Comparison of ENCODE assay signal across 8 cellular contexts in genomic region chr1:151593651-151594625, GRCh38. TPM values are rescaled to one million over a fixed set of nuclear protein-coding genes. Genes with fewer than 3 reads are reported as not detected.
DNase-seq lines count a peak whose midpoint lies in the region; ATAC-seq and TF ChIP-seq lines count a peak whose summit lies in the region.

No MANE protein-coding gene starts in this region.

- H3K4me1 ChIP-seq in Karpas-422 (ENCODE audit: low read length): peaks cover 9% of the 10 kb centered on the region
- peaks cover 7% of the 10 kb centered on the region for H3K4me1 ChIP-seq in RWPE2 (ENCODE audit: insufficient read depth, poor library complexity, severe bottlenecking)
- H3K4me1 ChIP-seq in ovary (ENCODE audit: insufficient read depth): peaks cover 1% of the 10 kb centered on the region
- peaks cover 0 to 8% (median 0%) of the 10 kb centered on the region in 4 donors for H3K4me1 ChIP-seq in transverse colon

- 14 to 15% (median 14%) methylated on average over 23 of the region's 23 CpGs for WGBS in ovary, 3 donors
- WGBS in transverse colon (ENCODE audit: low coverage in 1 of 2), 2 donors: 30 to 34% methylated on average over 4 to 23 of the region's 23 CpGs

- H4K20me1 ChIP-seq in Karpas-422 (ENCODE audit: insufficient read depth, low read depth, low read length): no peaks in the 10 kb centered on the region

- TF ChIP-seq CTCF in RWPE2 (IDR thresholded peaks at IDR 0.05; ENCODE audit: poor library complexity, severe bottlenecking) (peak; percentile 96), ovary (IDR thresholded peaks at IDR 0.05) (peak; percentile 66 to 72 (median 67)), transverse colon (IDR thresholded peaks at IDR 0.05) (peak; percentile 79 to 94 (median 89))

- no peak for TF ChIP-seq POLR2A in ovary (IDR thresholded peaks at IDR 0.05)
- no peak for TF ChIP-seq POLR2A in transverse colon (IDR thresholded peaks at IDR 0.05)

- in situ Hi-C loops in transverse colon (cut with MboI; ENCODE audit: low pct_ligation_motif_present in 1 of 4, low pct_unique_long_range_greater_than_20kb in 1 of 4, low sequenced_read_pairs in 3 of 4): loop anchor here in 3 of 4 donors (5.0 to 25.0 kb wide), 3 partner anchors 138 to 143 kb away; no protein-coding TSS in a partner anchor

- H3K27me3 ChIP-seq in Karpas-422 (ENCODE audit: low read length) (no peaks in the 10 kb centered on the region), RWPE2 (ENCODE audit: insufficient read depth, poor library complexity, severe bottlenecking) (no peaks in the 10 kb centered on the region), ovary (no peaks in the 10 kb centered on the region), transverse colon (no peaks in the 10 kb centered on the region)

- no peak overlapping the region; the same call in 1 of the 2 replicates for H3K4me3 ChIP-seq in Karpas-422 (ENCODE audit: low read length)
- H3K4me3 ChIP-seq in RWPE2 (ENCODE audit: severe bottlenecking): no peak overlapping the region
- H3K4me3 ChIP-seq in ovary: no peak overlapping the region
- no peak overlapping the region for H3K4me3 ChIP-seq in transverse colon

- DNase-seq in GM03348 (ENCODE audit: low spot score): peak; percentile 66
- peak; percentile 89 for DNase-seq in Karpas-422
- DNase-seq in RWPE2 (ENCODE audit: low spot score): peak; percentile 86
- peak; percentile 45 for DNase-seq in activated gamma-delta T cell (lab: John Stamatoyannopoulos, UW)
- peak; percentile 42 for DNase-seq in globus pallidus (ENCODE audit: low spot score)
- DNase-seq in ovary: peak; percentile 70 to 80 (median 76)
- DNase-seq in transverse colon: peak; percentile 91

- no peak overlapping the region for H3K9ac ChIP-seq in Karpas-422 (ENCODE audit: low read length)

- H3K36me3 ChIP-seq in Karpas-422 (ENCODE audit: insufficient read depth, low read length): no peaks in the 10 kb centered on the region
- no peaks in the 10 kb centered on the region for H3K36me3 ChIP-seq in RWPE2 (ENCODE audit: low read depth)
- no peaks in the 10 kb centered on the region for H3K36me3 ChIP-seq in ovary
- H3K36me3 ChIP-seq in transverse colon: no peaks in the 10 kb centered on the region

- intact Hi-C loops in ovary (cut with DNase I) (loop anchor here in 2 of 4 donors (5.0 to 10.0 kb wide), 2 partner anchors 141 to 143 kb away; no protein-coding TSS in a partner anchor), transverse colon (cut with DNase I; ENCODE audit: low total_unique reads) (loop anchor here (5.0 kb wide), 1 partner anchor 138 kb away; no protein-coding TSS in a partner anchor)

- H3K4me2 ChIP-seq in Karpas-422 (ENCODE audit: low read depth, low read length, poor library complexity, severe bottlenecking): peak overlapping the region; percentile 36

- no peaks in the 10 kb centered on the region for H3K79me2 ChIP-seq in Karpas-422 (ENCODE audit: low read length)

- TF ChIP-seq EP300 in ovary (IDR thresholded peaks at IDR 0.05): no peak
- no peak for TF ChIP-seq EP300 in transverse colon (IDR thresholded peaks at IDR 0.05; ENCODE audit: low read depth)

- H3K9me3 ChIP-seq in Karpas-422 (ENCODE audit: low read length) (no peaks in the 10 kb centered on the region), RWPE2 (ENCODE audit: severe bottlenecking) (no peaks in the 10 kb centered on the region), ovary (no peaks in the 10 kb centered on the region), transverse colon (no peaks in the 10 kb centered on the region)

- no peaks in the 10 kb centered on the region for H3K9me2 ChIP-seq in Karpas-422 (replicated peaks; ENCODE audit: insufficient read depth, low read length)

- H3K27ac ChIP-seq in Karpas-422 (ENCODE audit: low read length) (no peak overlapping the region), RWPE2 (ENCODE audit: poor library complexity, severe bottlenecking) (no peak overlapping the region), ovary (no peak overlapping the region), transverse colon (no peak overlapping the region)

- peak overlapping the region; percentile 11; the same call in 1 of the 2 replicates for H2AFZ ChIP-seq in Karpas-422 (ENCODE audit: low read length)

- ATAC-seq in RWPE2 (ENCODE audit: low read depth): peak; percentile 86
- ATAC-seq in GM18519 (IDR thresholded peaks at IDR 0.05; ENCODE audit: low FRiP score, unreplicated experiment): no peak

RNA-seq across cellular contexts. Expression of gene SNX27, which starts 17.9 kb away (rescaled TPM):
- total RNA-seq in Karpas-422 (2014; rRNA removed; shearing (Covaris generic); ENCODE audit: low replicate concordance): 28.3 and 40.4 TPM in 2 replicates
- total RNA-seq in ovary (10 to 100 TPM; 20.5 to 42.7 (median 35.9) TPM), transverse colon (10 to 100 TPM; 11.5 to 37.0 (median 24.6) TPM)
- 10 to 100 TPM in 1 of 2 donors, 1 to 10 TPM in 1; 9.5 to 18.4 TPM for polyA plus RNA-seq in ovary

RNA-seq across cellular contexts. Expression of gene TUFT1, which starts 53.8 kb away (rescaled TPM):
- not detected in 2 replicates for total RNA-seq in Karpas-422 (2014; rRNA removed; shearing (Covaris generic); ENCODE audit: low replicate concordance)
- total RNA-seq in ovary (10 to 100 TPM in 1 of 7 donors, 1 to 10 TPM in 6; 5.0 to 10.1 (median 7.3) TPM), transverse colon (10 to 100 TPM; 22.8 to 65.5 (median 30.8) TPM)
- polyA plus RNA-seq in ovary: 10 to 100 TPM in 1 of 2 donors, 1 to 10 TPM in 1; 6.6 to 10.2 TPM
